In genomic region chr4:156805696-156806095, GRCh38 we compare ENCODE assay signal across 14 cellular contexts.
A peak's percentile ranks its signal among the peaks of the same experiment; 100 is the strongest.
DNase-seq lines count a peak whose midpoint lies in the region; TF ChIP-seq lines count a peak whose summit lies in the region.
"Had no signal": no experiment of that assay in that cellular context is flagged by ENCODE, and none has a peak within 500 bp of the region (broad histone marks: within the 10 kb centered on the region; RNA-seq: fewer than 3 reads in every experiment).

No MANE protein-coding gene starts in this region.

- no peaks in the 10 kb centered on the region for H3K9me3 Mint-ChIP-seq in type B pancreatic cell
- H3K9me3 Mint-ChIP-seq: activated T-helper 1 cell treated with anti-CD3 and anti-CD28 coated beads, Interleukin-12 subunit alpha, Interleukin-12 subunit beta, Interleukin-2, Interleukin-4 antibody, amounts not matched to agents 30 ng/mL and 10 ng/mL and 1 ng/mL, durations not matched to agents 14 hours and 24 hours and 36 hours had no signal

- H3K4me3 Mint-ChIP-seq in type B pancreatic cell = peak overlapping the region; percentile 69
- H3K4me3 Mint-ChIP-seq: activated CD8-positive, alpha-beta T cell treated with anti-CD3 and anti-CD28 coated beads for 36 hours; activated T-helper 1 cell treated with anti-CD3 and anti-CD28 coated beads, Interleukin-12 subunit alpha, Interleukin-12 subunit beta, Interleukin-2, Interleukin-4 antibody, amounts not matched to agents 30 ng/mL and 10 ng/mL and 1 ng/mL, durations not matched to agents 14 hours and 24 hours and 36 hours had no signal

- DNase-seq in LHCN-M2 (ENCODE audit: low read depth) = peak; percentile 34
- peak; percentile 80 to 92 for DNase-seq in NCI-H524 (lab: John Stamatoyannopoulos, UW)
- peak; percentile 70 for DNase-seq in foreskin melanocyte
- no peak for DNase-seq in type B pancreatic cell (ENCODE audit: extremely low spot score, unreplicated experiment)
- no peak for DNase-seq in DMS153 (lab: John Stamatoyannopoulos, UW)
- no peak for DNase-seq in cardiac septum (ENCODE audit: low spot score)
- DNase-seq in cerebellar nuclear complex (lab: John Stamatoyannopoulos, UW) = no peak
- DNase-seq: activated CD8-positive, alpha-beta T cell treated with anti-CD3 and anti-CD28 coated beads for 36 hours; colonic mucosa; Kasumi-1; NCI-H2029; stimulated activated CD4-positive, alpha-beta T cell treated with anti-CD3 and anti-CD28 coated beads, Interleukin-4, amount 100 ng/mL, for 24 hours; testis had no signal

- H3K4me1 Mint-ChIP-seq in type B pancreatic cell (ENCODE audit: unreplicated experiment) = peaks cover 23% of the 10 kb centered on the region

- H3K27me3 Mint-ChIP-seq in type B pancreatic cell = no peaks in the 10 kb centered on the region
- H3K27me3 Mint-ChIP-seq: activated CD8-positive, alpha-beta T cell treated with anti-CD3 and anti-CD28 coated beads for 36 hours had no signal

- intact Hi-C loops in cardiac septum (cut with DNase I) = no loop called here

- no peak for TF ChIP-seq CTCF in type B pancreatic cell (conservative IDR thresholded peaks at IDR 0.05)

- H3K36me3 Mint-ChIP-seq in type B pancreatic cell = no peaks in the 10 kb centered on the region

- H3K27ac Mint-ChIP-seq in type B pancreatic cell = peak overlapping the region; percentile 78
- H3K27ac Mint-ChIP-seq: activated CD8-positive, alpha-beta T cell treated with anti-CD3 and anti-CD28 coated beads for 36 hours; activated T-helper 1 cell treated with anti-CD3 and anti-CD28 coated beads, Interleukin-12 subunit alpha, Interleukin-12 subunit beta, Interleukin-2, Interleukin-4 antibody, amounts not matched to agents 30 ng/mL and 10 ng/mL and 1 ng/mL, durations not matched to agents 14 hours and 24 hours and 36 hours had no signal

Comparison
In these comparisons a context has a peak if more than half of its experiments do, and no peak if none do; other contexts are left out.
1. DNase-seq: peak in LHCN-M2 (single experiment), NCI-H524 (2 of 2) and foreskin melanocyte (single experiment); none in type B pancreatic cell (single experiment), DMS153 (single experiment), cardiac septum (single experiment) and cerebellar nuclear complex (0 of 2).